9 cellular contexts compared by ENCODE assay signal in the genomic region with DNA sequence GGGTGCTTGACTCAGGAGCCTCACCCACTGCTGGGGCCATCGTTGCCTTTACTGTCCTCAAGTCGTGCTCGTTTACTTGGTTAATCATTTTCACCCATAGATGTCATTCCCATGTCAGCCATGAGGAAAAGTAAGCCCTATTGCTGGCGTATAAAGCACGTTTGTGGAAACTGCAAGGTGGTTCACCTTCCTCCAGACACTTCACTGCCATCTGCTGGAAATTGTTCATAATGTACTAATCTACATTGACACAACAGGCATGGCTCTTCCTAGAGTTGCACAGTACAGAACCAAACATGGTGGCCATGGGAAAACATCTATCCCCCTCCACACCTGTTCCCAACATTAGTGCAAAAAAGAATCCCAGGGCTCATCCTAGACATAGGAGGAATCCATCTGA.
DNase-seq lines count a peak whose midpoint lies in the region; ATAC-seq and TF ChIP-seq lines count a peak whose summit lies in the region.
"Had no signal": no experiment of that assay in that cellular context is flagged by ENCODE, and none has a peak within 500 bp of the region (broad histone marks: within the 10 kb centered on the region; RNA-seq: fewer than 3 reads in every experiment).

No MANE protein-coding gene starts in this region.

- H3K9me3 Mint-ChIP-seq in chondrocyte (ENCODE audit: low read depth): no peaks in the 10 kb centered on the region
- H3K9me3 Mint-ChIP-seq: T-helper 2 cell treated with Interferon-gamma antibody and Interleukin-4, amounts not matched to agents 5 μg/mL and 100 μg/mL, for 36 hours had no signal

- no peak overlapping the region for H3K9ac ChIP-seq in neuronal stem cell (ENCODE audit: low read depth, low read length, poor library complexity)

- no peaks in the 10 kb centered on the region for H3K79me1 ChIP-seq in neuronal stem cell (ENCODE audit: low read depth, low read length)

- no peak overlapping the region for H4K91ac ChIP-seq in neuronal stem cell (ENCODE audit: low read depth, low read length, poor library complexity)

- no peaks in the 10 kb centered on the region for H3K36me3 ChIP-seq in neuronal stem cell (replicated peaks in 1 of 2; ENCODE audit: control insufficient read depth in 2 of 2, insufficient read depth in 2 of 2, low read length in 2 of 2)

- H2BK120ac ChIP-seq in neuronal stem cell (ENCODE audit: low read depth, low read length): no peak overlapping the region

- H3K4me1 Mint-ChIP-seq in chondrocyte (ENCODE audit: low read depth) (no peaks in the 10 kb centered on the region), T-helper 17 cell (no peaks in the 10 kb centered on the region)

- peak overlapping the region; percentile 11 for H3K18ac ChIP-seq in neuronal stem cell (ENCODE audit: low read length)

- ATAC-seq in GM18867 (IDR thresholded peaks at IDR 0.05; ENCODE audit: unreplicated experiment) (peak; percentile 52), GM21737 (IDR thresholded peaks at IDR 0.05; ENCODE audit: unreplicated experiment) (no peak), T-helper 17 cell (no peak), HG03039 (IDR thresholded peaks at IDR 0.05; ENCODE audit: unreplicated experiment) (no peak)

- H3K4me2 ChIP-seq in neuronal stem cell (ENCODE audit: insufficient read depth, low read length, poor library complexity, severe bottlenecking): no peak overlapping the region

- WGBS in neuronal stem cell (ENCODE audit: extremely low coverage in 2 of 2, insufficient read length in 2 of 2, insufficient replicate concordance in 1 of 2), 2 donors: no CpG with 5 or more reads among the region's 5 CpGs

- H3K4me3 ChIP-seq in NB4 (ENCODE audit: low read depth, low read length) (no peak overlapping the region), neuronal stem cell (ENCODE audit: low read length in 2 of 2) (no peak overlapping the region)

- H2BK12ac ChIP-seq in neuronal stem cell (ENCODE audit: low read length): no peak overlapping the region

- H3K9me3 ChIP-seq in neuronal stem cell (replicated peaks in 1 of 2; ENCODE audit: control insufficient read depth in 2 of 2, insufficient read depth in 1 of 2, low read depth in 1 of 2, low read length in 2 of 2) (no peaks in the 10 kb centered on the region), T-helper 17 cell (ENCODE audit: control insufficient read depth, low read length, poor library complexity, severe bottlenecking) (no peaks in the 10 kb centered on the region)

- DNase-seq in NB4 (ENCODE audit: low read depth): peak; percentile 54
- DNase-seq in chondrocyte (ENCODE audit: low spot score): no peak
- DNase-seq in neuronal stem cell (ENCODE audit: low spot score): no peak
- DNase-seq in T-helper 17 cell: no peak
- DNase-seq: amniotic stem cell had no signal

- no peak for TF ChIP-seq POLR2A in NB4 (IDR thresholded peaks at IDR 0.05; ENCODE audit: extremely low read depth, insufficient read length)

- H3K27ac Mint-ChIP-seq in chondrocyte (ENCODE audit: unreplicated experiment): no peak overlapping the region
- no peak overlapping the region for H3K27ac Mint-ChIP-seq in T-helper 17 cell
- H3K27ac Mint-ChIP-seq: T-helper 2 cell treated with Interferon-gamma antibody and Interleukin-4, amounts not matched to agents 5 μg/mL and 100 μg/mL, for 36 hours had no signal

- no peak overlapping the region for H3K23ac ChIP-seq in neuronal stem cell (ENCODE audit: low read depth, low read length, poor library complexity)

- no peak overlapping the region for H2AK5ac ChIP-seq in neuronal stem cell (ENCODE audit: low read depth, low read length)

- no peak overlapping the region for H3K14ac ChIP-seq in neuronal stem cell (ENCODE audit: low read length)

- H3K4me3 Mint-ChIP-seq in chondrocyte (ENCODE audit: unreplicated experiment) (no peak overlapping the region), T-helper 17 cell (no peak overlapping the region)
- H3K4me3 Mint-ChIP-seq: T-helper 2 cell treated with Interferon-gamma antibody and Interleukin-4, amounts not matched to agents 5 μg/mL and 100 μg/mL, for 36 hours had no signal

- no peak overlapping the region for H2BK15ac ChIP-seq in neuronal stem cell (ENCODE audit: low read length)

- H3K27ac ChIP-seq in neuronal stem cell (replicated peaks; ENCODE audit: low read length): no peak overlapping the region

- H3K27me3 ChIP-seq in neuronal stem cell (ENCODE audit: control insufficient read depth in 3 of 3, insufficient read depth in 3 of 3, low read depth in 1 of 3, low read length in 3 of 3): no peaks in the 10 kb centered on the region

- no peak overlapping the region for H2BK5ac ChIP-seq in neuronal stem cell (ENCODE audit: low read length)

- H3K36me3 Mint-ChIP-seq in chondrocyte (ENCODE audit: low read depth) (no peaks in the 10 kb centered on the region), T-helper 17 cell (ENCODE audit: low read depth) (no peaks in the 10 kb centered on the region)

- no peak overlapping the region for H2AFZ ChIP-seq in neuronal stem cell (ENCODE audit: low read length)

- TF ChIP-seq CTCF in NB4 (IDR thresholded peaks at IDR 0.05; ENCODE audit: low read depth, low read length) (peak; percentile 24), chondrocyte (IDR thresholded peaks at IDR 0.05) (peak; percentile 68)

- no peak overlapping the region for H3K4ac ChIP-seq in neuronal stem cell (ENCODE audit: low read length)

- H3K27me3 Mint-ChIP-seq in chondrocyte (ENCODE audit: low read depth): no peaks in the 10 kb centered on the region
- no peaks in the 10 kb centered on the region for H3K27me3 Mint-ChIP-seq in T-helper 17 cell

- peaks cover 0 to 7% of the 10 kb centered on the region in 2 donors for H3K4me1 ChIP-seq in neuronal stem cell (ENCODE audit: control insufficient read depth in 2 of 2, insufficient read depth in 1 of 2, low read depth in 1 of 2, low read length in 2 of 2)

- no peak overlapping the region for H4K8ac ChIP-seq in neuronal stem cell (ENCODE audit: low read depth, low read length)
